ENCODE assay signal across 8 cellular contexts in the genomic region with DNA sequence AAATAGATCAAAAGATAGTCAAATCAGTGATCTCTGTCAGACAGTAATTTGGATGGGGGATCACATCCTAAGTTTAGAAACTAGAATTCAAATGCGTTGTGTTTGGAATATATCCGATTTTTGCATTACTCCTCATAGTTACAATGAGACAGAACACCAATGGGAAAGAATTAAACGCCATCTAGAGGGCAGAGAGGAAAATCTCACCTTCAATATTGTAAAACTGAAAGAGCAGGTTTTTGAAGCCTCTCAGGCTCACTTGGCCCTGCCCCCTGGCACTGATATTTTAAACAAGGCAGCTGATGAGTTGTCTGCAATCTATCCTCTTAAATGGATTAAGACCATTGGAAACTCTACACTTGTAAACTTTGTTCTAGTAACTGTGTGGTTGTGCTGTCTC. TPM values are rescaled to one million over a fixed set of nuclear protein-coding genes. Genes with fewer than 3 reads are reported as not detected.
DNase-seq lines count a peak whose midpoint lies in the region; ATAC-seq and TF ChIP-seq lines count a peak whose summit lies in the region.

No MANE protein-coding gene starts in this region.

- H3K9me3 ChIP-seq in tibial nerve, result peaks cover 0 to 7% (median 0%) of the 10 kb centered on the region in 4 donors

- WGBS in tibial nerve, 2 donors, result 9 to 32% methylated on average over 3 of the region's 3 CpGs

- peak; percentile 19 for DNase-seq in SKM-1 treated with dmso at 0.1 percent for 144 hours (lab: John Stamatoyannopoulos, UW; ENCODE audit: unreplicated experiment)
- no peak for DNase-seq in SKM-1 (lab: John Stamatoyannopoulos, UW; ENCODE audit: unreplicated experiment)
- peak; percentile 5 to 63 for DNase-seq in NCI-H526 (lab: John Stamatoyannopoulos, UW)
- no peak for DNase-seq in tibial nerve (ENCODE audit: low spot score in 2 of 2)
- no peak for DNase-seq in islet precursor cell

- no peaks in the 10 kb centered on the region for H3K36me3 ChIP-seq in tibial nerve

- H3K27ac ChIP-seq in tibial nerve, result no peak overlapping the region

- TF ChIP-seq EP300 in tibial nerve (IDR thresholded peaks at IDR 0.05), result no peak

- no peak for TF ChIP-seq POLR2A in tibial nerve (IDR thresholded peaks at IDR 0.05)

- peak; percentile 70 for ATAC-seq in esophagus mucosa
- no peak for ATAC-seq in GM19395 (IDR thresholded peaks at IDR 0.05; ENCODE audit: unreplicated experiment)
- no peak for ATAC-seq in GM21619 (IDR thresholded peaks at IDR 0.05; ENCODE audit: unreplicated experiment)

- H3K4me1 ChIP-seq in tibial nerve, result no peaks in the 10 kb centered on the region

- no peaks in the 10 kb centered on the region for H3K27me3 ChIP-seq in tibial nerve

- peak; percentile 17 to 33 (median 25) for TF ChIP-seq CTCF in tibial nerve (IDR thresholded peaks at IDR 0.05)

- H3K4me3 ChIP-seq in tibial nerve, result no peak overlapping the region

RNA-seq across cellular contexts. Expression of a gene that starts 17.7 kb away (rescaled TPM):
- not detected for total RNA-seq in esophagus mucosa
- total RNA-seq in tibial nerve, result not detected

RNA-seq across cellular contexts. Expression of a gene that starts 43.5 kb away (rescaled TPM):
- total RNA-seq in esophagus mucosa (not detected), tibial nerve (1 to 10 TPM in 1 of 4 donors, not detected in 3; 3.5 TPM)

Comparison
In these comparisons a context has a peak if more than half of its experiments do, and no peak if none do; other contexts are left out.
1. DNase-seq: peak in SKM-1 treated with dmso at 0.1 percent for 144 hours (single experiment) and NCI-H526 (2 of 2); none in SKM-1 (single experiment), tibial nerve (0 of 2) and islet precursor cell (single experiment).